Comparison of ENCODE assay signal across 8 cellular contexts in the genomic region with DNA sequence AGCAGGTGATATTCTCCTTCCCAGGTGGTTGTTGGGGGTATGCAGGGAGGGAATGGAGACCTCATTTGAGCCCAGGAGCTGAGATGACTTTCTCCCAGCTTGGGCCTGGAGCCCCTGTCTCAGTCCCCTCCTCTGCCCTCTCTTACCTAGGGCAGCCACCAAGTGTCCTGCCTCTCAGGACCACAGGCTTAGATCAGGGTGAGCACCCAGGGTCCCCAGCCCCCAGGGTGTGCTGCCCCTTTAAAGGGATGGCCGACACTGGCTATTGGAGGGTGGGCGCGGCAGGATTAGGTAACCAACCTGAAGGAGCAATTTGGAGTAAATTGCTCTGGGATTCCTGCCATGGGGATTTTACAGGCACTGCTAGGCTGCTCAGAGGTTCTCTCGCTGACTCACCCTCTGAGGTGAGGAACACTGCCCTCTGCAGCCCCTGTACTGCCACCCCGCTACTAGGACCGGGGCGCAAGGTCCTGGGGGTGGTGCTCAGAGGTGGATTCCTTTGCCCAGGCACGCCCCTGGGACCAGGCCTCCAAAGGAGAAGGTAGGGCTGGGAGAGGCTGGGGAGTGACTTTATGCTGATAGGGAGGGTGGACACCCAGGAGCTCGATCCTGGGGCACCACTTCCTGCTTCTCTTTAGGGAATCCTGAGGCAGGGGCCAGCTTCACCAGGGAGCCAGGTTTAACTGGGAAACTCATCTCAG. TPM values are rescaled to one million over a fixed set of nuclear protein-coding genes. Genes with fewer than 3 reads are reported as not detected.
DNase-seq lines count a peak whose midpoint lies in the region; ATAC-seq and TF ChIP-seq lines count a peak whose summit lies in the region.

No MANE protein-coding gene starts in this region.

- H3K36me3 ChIP-seq in brain microvascular endothelial cell (replicated peaks) (no peaks in the 10 kb centered on the region), right lobe of liver (no peaks in the 10 kb centered on the region), BE2C (no peaks in the 10 kb centered on the region)
- no peaks in the 10 kb centered on the region for H3K36me3 ChIP-seq in effector memory CD4-positive, alpha-beta T cell (ENCODE audit: control insufficient read depth, insufficient read depth, low read length)

- in situ Hi-C loops in brain microvascular endothelial cell (cut with HindIII; ENCODE audit: low pct_ligation_motif_present, low sequenced_read_pairs): no loop called here

- H3K4me1 ChIP-seq in right lobe of liver (peaks cover 0 to 20% (median 0%) of the 10 kb centered on the region in 4 donors), BE2C (no peaks in the 10 kb centered on the region)
- peaks cover 31% of the 10 kb centered on the region for H3K4me1 ChIP-seq in effector memory CD4-positive, alpha-beta T cell (ENCODE audit: control insufficient read depth, insufficient read depth, low read length, poor library complexity, severe bottlenecking)

- TF ChIP-seq CTCF in brain microvascular endothelial cell (IDR thresholded peaks at IDR 0.05; ENCODE audit: low read depth, low read length, missing control alignments) (peak; percentile 40), right lobe of liver (IDR thresholded peaks at IDR 0.05) (peak; percentile 13 to 42 (median 18)), BE2C (IDR thresholded peaks at IDR 0.05; ENCODE audit: low read depth, low read length) (no peak)

- 25% methylated on average over 4 of the region's 9 CpGs for WGBS in right lobe of liver (ENCODE audit: insufficient coverage, low coverage, low lambda C conversion rate, missing lambda C conversion rate)

- TF ChIP-seq POLR2A in right lobe of liver (IDR thresholded peaks at IDR 0.05): no peak

- H3K9me3 ChIP-seq in right lobe of liver (no peaks in the 10 kb centered on the region), BE2C (no peaks in the 10 kb centered on the region)
- H3K9me3 ChIP-seq in effector memory CD4-positive, alpha-beta T cell (ENCODE audit: control insufficient read depth, low read length): no peaks in the 10 kb centered on the region

- H3K27me3 ChIP-seq in brain microvascular endothelial cell (replicated peaks) (no peaks in the 10 kb centered on the region), right lobe of liver (no peaks in the 10 kb centered on the region), BE2C (no peaks in the 10 kb centered on the region)
- H3K27me3 ChIP-seq in effector memory CD4-positive, alpha-beta T cell (replicated peaks; ENCODE audit: control insufficient read depth, insufficient read depth, low read length, poor library complexity, severe bottlenecking): no peaks in the 10 kb centered on the region

- ATAC-seq in right lobe of liver: peak; percentile 20 to 74 (median 37)
- ATAC-seq in GM19397 (IDR thresholded peaks at IDR 0.05; ENCODE audit: unreplicated experiment): no peak

- no peak overlapping the region for H3K4me3 ChIP-seq in brain microvascular endothelial cell (ENCODE audit: low read depth, low read length)
- peak overlapping the region in 2 of 3 donors; percentile 54 to 78 for H3K4me3 ChIP-seq in right lobe of liver
- no peak overlapping the region for H3K4me3 ChIP-seq in effector memory CD4-positive, alpha-beta T cell (ENCODE audit: insufficient read depth, low read depth, low read length, poor library complexity, severe bottlenecking)
- no peak overlapping the region for H3K4me3 ChIP-seq in BE2C (ENCODE audit: low read depth, low read length)

- intact Hi-C loops in right lobe of liver (cut with DNase I): no loop called here

- H3K27ac ChIP-seq in brain microvascular endothelial cell (no peak overlapping the region), right lobe of liver (peak overlapping the region in 1 of 3 donors; percentile 38)
- H3K27ac ChIP-seq in effector memory CD4-positive, alpha-beta T cell (ENCODE audit: insufficient read depth, low read length, poor library complexity, severe bottlenecking): no peak overlapping the region

- DNase-seq in CMK (ENCODE audit: low read depth) (peak; percentile 45), H4 (ENCODE audit: low spot score) (peak; percentile 94), NCI-H526 (lab: John Stamatoyannopoulos, UW) (peak; percentile 39 to 57), brain microvascular endothelial cell (no peak), right lobe of liver (peak in 1 of 3 donors; percentile 70), BE2C (no peak)
- DNase-seq in effector memory CD4-positive, alpha-beta T cell: no peak

RNA-seq across cellular contexts. Expression of a gene that starts 1.5 kb away (rescaled TPM):
- total RNA-seq in H4 (2014; rRNA removed; shearing (Covaris generic)): 34.5 and 36.4 TPM in 2 replicates
- 10 to 100 TPM in 4 of 6 experiments, 1 to 10 TPM in 2; 6.2 to 42.6 (median 20.9) TPM for total RNA-seq in right lobe of liver
- polyA plus RNA-seq in BE2C (2012; ENCODE audit: insufficient read depth, insufficient read length, low read depth): 4.7 TPM

RNA-seq across cellular contexts. Expression of a gene that starts 58.8 kb away (rescaled TPM):
- total RNA-seq in H4 (2014; rRNA removed; shearing (Covaris generic)): 955 and 1,224 TPM in 2 replicates
- total RNA-seq in right lobe of liver: 10 to 100 TPM; 64.1 to 99.6 (median 83.6) TPM
- polyA plus RNA-seq in BE2C (2012; ENCODE audit: insufficient read depth, insufficient read length, low read depth): 340 TPM

Comparison
In these comparisons a context has a peak if more than half of its experiments do, and no peak if none do; other contexts are left out.
1. DNase-seq: peak in CMK (single experiment), H4 (single experiment) and NCI-H526 (2 of 2); none in brain microvascular endothelial cell (single experiment), effector memory CD4-positive, alpha-beta T cell (0 of 3) and BE2C (single experiment).
2. H3K4me3 ChIP-seq: peak in right lobe of liver (2 of 3); none in brain microvascular endothelial cell (single experiment), effector memory CD4-positive, alpha-beta T cell (single experiment) and BE2C (single experiment).